Comparison of ENCODE assay signal across 8 cellular contexts in the genomic region with DNA sequence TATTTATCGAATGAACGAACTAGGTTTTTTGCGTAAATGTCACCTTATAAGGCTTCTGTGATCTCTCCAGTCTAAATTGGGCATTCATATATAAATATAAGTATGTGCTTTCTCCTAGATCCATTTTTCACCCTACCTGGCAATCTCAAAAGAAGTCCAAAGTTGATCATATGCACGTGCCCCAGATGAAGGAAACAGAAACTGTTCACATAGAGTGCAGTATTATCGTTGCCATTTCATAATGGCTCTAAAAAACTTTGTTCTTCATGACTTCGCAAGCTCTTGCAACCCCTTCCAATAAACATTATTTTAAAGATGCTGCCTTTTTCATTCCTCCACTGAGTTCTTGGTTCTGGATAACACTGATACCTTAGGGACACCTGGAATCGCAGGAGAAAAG. TPM values are rescaled to one million over a fixed set of nuclear protein-coding genes. Genes with fewer than 3 reads are reported as not detected.
DNase-seq lines count a peak whose midpoint lies in the region; ATAC-seq, FAIRE-seq and TF ChIP-seq lines count a peak whose summit lies in the region.

No MANE protein-coding gene starts in this region.

- no peaks in the 10 kb centered on the region for H4K20me1 ChIP-seq in PC-3 (ENCODE audit: low read length)

- DNase-seq in CD4-positive, alpha-beta T cell = no peak
- DNase-seq in PC-3 (no peak), epithelial cell of prostate (ENCODE audit: low read depth, low spot score) (no peak), neuronal stem cell (ENCODE audit: low spot score) (no peak), MV-4-11 (lab: John Stamatoyannopoulos, UW) (no peak), SIG-M5 treated with dmso at 0.1 percent for 504 hours (lab: John Stamatoyannopoulos, UW; ENCODE audit: unreplicated experiment) (no peak), H54 (ENCODE audit: insufficient read length, low spot score) (no peak)
- DNase-seq in stimulated activated CD4-positive, alpha-beta T cell treated with anti-CD3 and anti-CD28 coated beads, Interleukin-15, amount 100 ng/mL, for 24 hours = no peak

- H3K4me1 ChIP-seq in PC-3 (ENCODE audit: insufficient read depth, low read length) = peaks cover 35% of the 10 kb centered on the region
- H3K4me1 ChIP-seq in neuronal stem cell (ENCODE audit: control insufficient read depth in 2 of 2, insufficient read depth in 1 of 2, low read depth in 1 of 2, low read length in 2 of 2) = peaks cover 0 to 3% of the 10 kb centered on the region in 2 donors

- no peak for ATAC-seq in CD4-positive, alpha-beta T cell (ENCODE audit: poor library complexity)
- no peak for ATAC-seq in PC-3

- H3K9ac ChIP-seq in PC-3 (ENCODE audit: low read length) (peak overlapping the region; percentile 95), neuronal stem cell (ENCODE audit: low read depth, low read length, poor library complexity) (no peak overlapping the region)

- TF ChIP-seq CTCF in CD4-positive, alpha-beta T cell (IDR thresholded peaks at IDR 0.05) = no peak
- TF ChIP-seq CTCF in PC-3 (conservative IDR thresholded peaks at IDR 0.05; ENCODE audit: low read depth, low read length) = no peak

- no peak overlapping the region for H2BK120ac ChIP-seq in neuronal stem cell (ENCODE audit: low read depth, low read length)

- BruUV-seq in PC-3 (replicated peaks; lab: Mats Ljungman, UMichigan) = no TSS peak

- H2BK12ac ChIP-seq in neuronal stem cell (ENCODE audit: low read length) = no peak overlapping the region

- H4K8ac ChIP-seq in neuronal stem cell (ENCODE audit: low read depth, low read length) = no peak overlapping the region

- no peak overlapping the region for H3K4ac ChIP-seq in neuronal stem cell (ENCODE audit: low read length)

- no peak overlapping the region for H2BK5ac ChIP-seq in neuronal stem cell (ENCODE audit: low read length)

- H3K79me1 ChIP-seq in neuronal stem cell (ENCODE audit: low read depth, low read length) = no peaks in the 10 kb centered on the region

- H4K91ac ChIP-seq in neuronal stem cell (ENCODE audit: low read depth, low read length, poor library complexity) = no peak overlapping the region

- H3K4me1 Mint-ChIP-seq in CD4-positive, alpha-beta T cell (ENCODE audit: low read depth) = peaks cover 41% of the 10 kb centered on the region

- H3K27ac Mint-ChIP-seq in CD4-positive, alpha-beta T cell = peak overlapping the region; percentile 94

- FAIRE-seq in H54 (lab: Jason Lieb, UNC) = no peak

- peaks cover 11% of the 10 kb centered on the region for H3K36me3 Mint-ChIP-seq in CD4-positive, alpha-beta T cell (ENCODE audit: low read depth)

- no peaks in the 10 kb centered on the region for H3K27me3 ChIP-seq in CD4-positive, alpha-beta T cell (ENCODE audit: control insufficient read depth, insufficient read depth, low read length)
- H3K27me3 ChIP-seq in PC-3 (ENCODE audit: low read length) (no peaks in the 10 kb centered on the region), neuronal stem cell (ENCODE audit: control insufficient read depth in 3 of 3, insufficient read depth in 3 of 3, low read depth in 1 of 3, low read length in 3 of 3) (no peaks in the 10 kb centered on the region)

- POLR2A ChIA-PET in CD4-positive, alpha-beta T cell (lab: Charles Lee) = interaction anchor here (1.2 to 2.4 kb wide), 3 partner anchors 11 to 608 kb away, joined by 4 to 16 read pairs (median 10); partner anchors contain the start of genes PPA2 and TBCK
- POLR2A ChIA-PET in PC-3 (lab: Charles Lee; ENCODE audit: unreplicated experiment) = interaction anchor here (0.6 kb wide), 1 partner anchor 90 kb away, joined by 3 read pairs; no protein-coding TSS in a partner anchor

- peak overlapping the region; percentile 96 for H2AFZ ChIP-seq in PC-3 (ENCODE audit: low read length)
- H2AFZ ChIP-seq in neuronal stem cell (ENCODE audit: low read length) = peak overlapping the region; percentile 96

- H3K4me3 ChIP-seq in PC-3 (ENCODE audit: low read length) (peak overlapping the region; percentile 86), neuronal stem cell (ENCODE audit: low read length in 2 of 2) (peak overlapping the region; percentile 85 to 93)

- TF ChIP-seq POLR2A in H54 (IDR thresholded peaks at IDR 0.05; ENCODE audit: low read depth, low read length) = no peak

- H3K27me3 Mint-ChIP-seq in CD4-positive, alpha-beta T cell = no peaks in the 10 kb centered on the region

- no peak overlapping the region for H2AK5ac ChIP-seq in neuronal stem cell (ENCODE audit: low read depth, low read length)

- no peaks in the 10 kb centered on the region for H3K9me3 ChIP-seq in CD4-positive, alpha-beta T cell (ENCODE audit: control insufficient read depth, low read length)
- H3K9me3 ChIP-seq in PC-3 (ENCODE audit: low read length) = no peaks in the 10 kb centered on the region
- no peaks in the 10 kb centered on the region for H3K9me3 ChIP-seq in neuronal stem cell (replicated peaks in 1 of 2; ENCODE audit: control insufficient read depth in 2 of 2, insufficient read depth in 1 of 2, low read depth in 1 of 2, low read length in 2 of 2)

- intact Hi-C loops in CD4-positive, alpha-beta T cell (cut with DNase I, micrococcal nuclease) = loop anchor here (5.0 to 10.0 kb wide), 3 partner anchors 230 to 610 kb away; partner anchors contain the start of genes AIMP1 (in 1 of the 2), PPA2 (in 1 of the 2) and TBCK (in 1 of the 2)
- intact Hi-C loops in PC-3 (cut with micrococcal nuclease) = loop anchor here (2.0 kb wide), 1 partner anchor 75 kb away; no protein-coding TSS in a partner anchor

- H3K14ac ChIP-seq in neuronal stem cell (ENCODE audit: low read length) = no peak overlapping the region

- no peak overlapping the region for H3K27ac ChIP-seq in CD4-positive, alpha-beta T cell (ENCODE audit: low read depth, low read length)
- H3K27ac ChIP-seq in PC-3 (ENCODE audit: low read length) = peak overlapping the region; percentile 34; the same call in 1 of the 2 replicates
- H3K27ac ChIP-seq in epithelial cell of prostate = peak overlapping the region; percentile 68
- H3K27ac ChIP-seq in neuronal stem cell (replicated peaks; ENCODE audit: low read length) = no peak overlapping the region

- H3K4me3 Mint-ChIP-seq in CD4-positive, alpha-beta T cell = peak overlapping the region; percentile 100

- H3K23ac ChIP-seq in neuronal stem cell (ENCODE audit: low read depth, low read length, poor library complexity) = no peak overlapping the region

- no peaks in the 10 kb centered on the region for H3K9me3 Mint-ChIP-seq in CD4-positive, alpha-beta T cell

- WGBS in neuronal stem cell (ENCODE audit: extremely low coverage in 2 of 2, insufficient read length in 2 of 2, insufficient replicate concordance in 1 of 2), 2 donors = no CpG with 5 or more reads among the region's 7 CpGs

- H3F3A ChIP-seq in PC-3 (ENCODE audit: low read length, unreplicated experiment) = no peaks in the 10 kb centered on the region

- no peaks in the 10 kb centered on the region for H3K9me2 ChIP-seq in PC-3 (replicated peaks; ENCODE audit: low read length)

- H3K18ac ChIP-seq in neuronal stem cell (ENCODE audit: low read length) = no peak overlapping the region

- H3K4me2 ChIP-seq in PC-3 (ENCODE audit: low read length) = peak overlapping the region; percentile 86
- peak overlapping the region; percentile 63 for H3K4me2 ChIP-seq in neuronal stem cell (ENCODE audit: insufficient read depth, low read length, poor library complexity, severe bottlenecking)

- CTCF ChIA-PET in CD4-positive, alpha-beta T cell (lab: Charles Lee) = no interaction called here
- CTCF ChIA-PET in PC-3 (lab: Charles Lee) = no interaction called here

- H3K36me3 ChIP-seq in PC-3 (ENCODE audit: low read depth, low read length) (no peaks in the 10 kb centered on the region), neuronal stem cell (replicated peaks in 1 of 2; ENCODE audit: control insufficient read depth in 2 of 2, insufficient read depth in 2 of 2, low read length in 2 of 2) (peaks cover 2 to 4% of the 10 kb centered on the region in 2 donors)

- peaks cover 84% of the 10 kb centered on the region for H3K79me2 ChIP-seq in PC-3 (ENCODE audit: low read length)

- no peak overlapping the region for H2BK15ac ChIP-seq in neuronal stem cell (ENCODE audit: low read length)

RNA-seq across cellular contexts. Expression of gene INTS12, which starts 0.7 kb away (rescaled TPM):
- total RNA-seq in CD4-positive, alpha-beta T cell = 10 to 100 TPM; 17.8 to 19.9 TPM
- total RNA-seq in PC-3 (2014; rRNA removed) = 12.6 and 13.3 TPM in 2 replicates
- 28.0 TPM for polyA plus RNA-seq in neuronal stem cell (2013, experiment 1 of 2)
- 28.3 TPM for polyA plus RNA-seq in neuronal stem cell (2013, experiment 2 of 2)

RNA-seq across cellular contexts. Expression of gene GSTCD, which starts 0.8 kb away (rescaled TPM):
- 1 to 10 TPM; 5.2 to 5.3 TPM for total RNA-seq in CD4-positive, alpha-beta T cell
- 12.1 and 15.4 TPM in 2 replicates for total RNA-seq in PC-3 (2014; rRNA removed)
- polyA plus RNA-seq in neuronal stem cell (2013, experiment 1 of 2) = 16.5 TPM
- polyA plus RNA-seq in neuronal stem cell (2013, experiment 2 of 2) = 18.9 TPM

Comparison
In these comparisons a context has a peak if more than half of its experiments do, and no peak if none do; other contexts are left out.
1. H3K27ac ChIP-seq: peak in PC-3 (single experiment) and epithelial cell of prostate (single experiment); none in CD4-positive, alpha-beta T cell (single experiment) and neuronal stem cell (single experiment).